ENCODE assay signal across 17 cellular contexts in the genomic region with DNA sequence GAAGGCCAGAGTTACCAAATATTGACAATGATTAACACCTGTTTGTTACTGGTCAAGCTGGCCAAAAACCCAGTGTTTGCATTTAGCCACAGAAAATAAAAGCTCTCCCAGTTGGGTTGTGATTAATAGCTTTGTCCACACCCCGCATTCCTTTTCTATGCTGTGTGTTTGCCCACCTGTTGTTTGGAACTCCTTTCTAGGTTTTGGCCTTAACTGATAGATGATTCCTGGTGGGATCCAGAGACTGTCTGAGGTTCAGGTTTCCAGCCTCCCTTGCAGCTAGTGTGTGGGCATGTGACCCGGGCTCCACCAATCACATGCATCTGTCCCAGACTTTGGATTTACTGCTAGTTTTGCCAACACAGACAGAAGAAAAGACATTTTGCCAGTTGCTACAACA.
DNase-seq lines count a peak whose midpoint lies in the region; ATAC-seq and TF ChIP-seq lines count a peak whose summit lies in the region.
"Had no signal": no experiment of that assay in that cellular context is flagged by ENCODE, and none has a peak within 500 bp of the region (broad histone marks: within the 10 kb centered on the region; RNA-seq: fewer than 3 reads in every experiment).

No MANE protein-coding gene starts in this region.

- no peak overlapping the region for H3K4me2 ChIP-seq in PC-3 (ENCODE audit: low read length)
- H3K4me2 ChIP-seq: GM23338 had no signal

- no peaks in the 10 kb centered on the region for H3K79me2 ChIP-seq in PC-3 (ENCODE audit: low read length)

- intact Hi-C loops in PC-3 (cut with micrococcal nuclease): no loop called here
- intact Hi-C loops in posterior cingulate gyrus (cut with DNase I): no loop called here

- BruUV-seq in PC-3 (replicated peaks; lab: Mats Ljungman, UMichigan): no TSS peak

- no peak overlapping the region for H2AFZ ChIP-seq in PC-3 (ENCODE audit: low read length)
- H2AFZ ChIP-seq: GM23338 had no signal

- H3K4me3 ChIP-seq in PC-3 (ENCODE audit: low read length): no peak overlapping the region
- H3K4me3 ChIP-seq: colonic mucosa, GM23338, testis had no signal

- peak; percentile 62 for DNase-seq in COLO668 (lab: John Stamatoyannopoulos, UW; ENCODE audit: unreplicated experiment)
- DNase-seq in LHCN-M2 (ENCODE audit: low read depth): peak; percentile 94
- peak; percentile 21 for DNase-seq in PC-3
- DNase-seq in glomerular visceral epithelial cell (ENCODE audit: extremely low spot score): peak; percentile 33
- DNase-seq in GF-D8 (lab: John Stamatoyannopoulos, UW): no peak
- no peak for DNase-seq in GM20000 (ENCODE audit: low spot score)
- DNase-seq in posterior cingulate gyrus: no peak
- no peak for DNase-seq in AG08396 (ENCODE audit: low spot score)
- DNase-seq: activated T-cell treated with anti-CD3 and anti-CD28 coated beads, Interleukin-2, amount 50 U/mL, for 48 hours; colonic mucosa; KBM-7; NCI-H1105; NCI-H2227 treated with DMSO at 0.1 percent for 48 hours; testis had no signal

- H3K27me3 ChIP-seq in PC-3 (ENCODE audit: low read length): no peaks in the 10 kb centered on the region
- H3K27me3 ChIP-seq: colonic mucosa, testis had no signal

- H3K9me3 ChIP-seq in PC-3 (ENCODE audit: low read length): no peaks in the 10 kb centered on the region; the same call in 1 of the 2 replicates
- H3K9me3 ChIP-seq: colonic mucosa, testis had no signal

- no peak overlapping the region for H3K27ac ChIP-seq in PC-3 (ENCODE audit: low read length)
- H3K27ac ChIP-seq: colonic mucosa, testis had no signal

- no peaks in the 10 kb centered on the region for H3F3A ChIP-seq in PC-3 (ENCODE audit: low read length, unreplicated experiment)

- no peaks in the 10 kb centered on the region for H3K36me3 ChIP-seq in PC-3 (ENCODE audit: low read depth, low read length)
- H3K36me3 ChIP-seq: colonic mucosa had no signal

- POLR2A ChIA-PET in PC-3 (lab: Charles Lee; ENCODE audit: unreplicated experiment): no interaction called here

- TF ChIP-seq CTCF in PC-3 (conservative IDR thresholded peaks at IDR 0.05; ENCODE audit: low read depth, low read length) (no peak), GM20000 (IDR thresholded peaks at IDR 0.05; ENCODE audit: extremely low read depth, missing control alignments) (no peak)

- H4K20me1 ChIP-seq in PC-3 (ENCODE audit: low read length): no peaks in the 10 kb centered on the region

- no peak overlapping the region for H3K9ac ChIP-seq in PC-3 (ENCODE audit: low read length)

- no peaks in the 10 kb centered on the region for H3K4me1 ChIP-seq in PC-3 (ENCODE audit: insufficient read depth, low read length)
- H3K4me1 ChIP-seq: colonic mucosa, testis had no signal

- no peaks in the 10 kb centered on the region for H3K9me2 ChIP-seq in PC-3 (replicated peaks; ENCODE audit: low read length)

- no peak for ATAC-seq in PC-3
- ATAC-seq: GM23338; Right ventricle myocardium inferior; stimulated activated effector memory CD8-positive, alpha-beta T cell treated with anti-CD3 and anti-CD28 coated beads, Interleukin-12 subunit alpha, Interleukin-12 subunit beta, amount 100 ng/mL, for 72 hours had no signal

- CTCF ChIA-PET in PC-3 (lab: Charles Lee): no interaction called here

Comparison
In these comparisons a context has a peak if more than half of its experiments do, and no peak if none do; other contexts are left out.
1. DNase-seq: peak in COLO668 (single experiment), LHCN-M2 (single experiment), PC-3 (single experiment) and glomerular visceral epithelial cell (single experiment); none in GF-D8 (single experiment), GM20000 (single experiment), posterior cingulate gyrus (0 of 10) and AG08396 (single experiment).